ENCODE assay signal across 19 cellular contexts in the genomic region with DNA sequence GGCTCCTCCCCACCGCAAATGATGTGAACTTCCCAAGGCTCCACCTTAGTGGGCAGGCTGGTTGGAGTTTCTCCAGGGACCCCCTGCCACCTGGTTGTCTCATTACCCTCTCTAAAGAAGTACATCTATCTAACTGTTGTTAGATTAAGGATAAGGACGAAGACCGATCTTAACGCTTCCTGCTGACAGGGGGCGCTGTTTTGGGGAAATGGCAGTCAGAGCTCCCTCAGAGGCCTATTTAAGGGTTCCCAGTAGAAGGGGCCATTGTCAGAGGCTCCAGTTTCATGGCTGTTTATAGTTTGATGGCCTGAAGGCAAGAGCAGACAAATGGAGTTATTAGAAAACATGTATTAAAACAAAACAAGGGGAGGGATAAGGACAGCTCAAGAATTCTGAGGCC.
"Had no signal": no experiment of that assay in that cellular context is flagged by ENCODE, and none has a peak within 500 bp of the region (broad histone marks: within the 10 kb centered on the region; RNA-seq: fewer than 3 reads in every experiment).

No MANE protein-coding gene starts in this region.

- H3K4me3 Mint-ChIP-seq: activated CD8-positive, alpha-beta T cell treated with anti-CD3 and anti-CD28 coated beads, Interleukin-2, amount 10 ng/mL, durations not matched to agents 7 days and 5 days; activated naive CD4-positive, alpha-beta T cell treated with anti-CD3 and anti-CD28 coated beads, Interleukin-2, amount 50 U/mL, for 24 hours; activated T-cell treated with anti-CD3 and anti-CD28 coated beads, Interleukin-2, amount 50 U/mL, for 24 hours; dendritic cell treated with granulocyte-macrophage colony-stimulating factor and Interleukin-4, amounts not matched to agents 40 ng/mL and 50 ng/mL, for 4 days; immature natural killer cell; nephron progenitor cell; T-helper 17 cell had no signal

- H3K4me1 Mint-ChIP-seq: activated naive CD4-positive, alpha-beta T cell treated with anti-CD3 and anti-CD28 coated beads, Interleukin-2, amount 50 U/mL, for 24 hours; immature natural killer cell; nephron progenitor cell; T-helper 17 cell had no signal

- H3K36me3 Mint-ChIP-seq: activated naive CD4-positive, alpha-beta T cell treated with anti-CD3 and anti-CD28 coated beads, Interleukin-2, amount 50 U/mL, for 24 hours; immature natural killer cell had no signal

- H3K27me3 Mint-ChIP-seq: activated naive CD4-positive, alpha-beta T cell treated with anti-CD3 and anti-CD28 coated beads, Interleukin-2, amount 50 U/mL, for 24 hours; activated T-cell treated with anti-CD3 and anti-CD28 coated beads, Interleukin-2, amount 50 U/mL, for 24 hours; dendritic cell treated with granulocyte-macrophage colony-stimulating factor and Interleukin-4, amounts not matched to agents 40 ng/mL and 50 ng/mL, for 4 days; T-helper 17 cell had no signal

- H3K27ac Mint-ChIP-seq: activated CD8-positive, alpha-beta T cell treated with anti-CD3 and anti-CD28 coated beads, Interleukin-2, amount 10 ng/mL, durations not matched to agents 7 days and 5 days; activated naive CD4-positive, alpha-beta T cell treated with anti-CD3 and anti-CD28 coated beads, Interleukin-2, amount 50 U/mL, for 24 hours; activated T-cell treated with anti-CD3 and anti-CD28 coated beads, Interleukin-2, amount 50 U/mL, for 24 hours; activated T-helper 2 cell treated with anti-CD3 and anti-CD28 coated beads, Interferon-gamma antibody, Interleukin-2, Interleukin-4, amounts not matched to agents 10 μg/mL and 5 μg/mL and 100 μg/mL, durations not matched to agents 14 hours and 24 hours and 36 hours; dendritic cell treated with granulocyte-macrophage colony-stimulating factor and Interleukin-4, amounts not matched to agents 40 ng/mL and 50 ng/mL, for 4 days; immature natural killer cell; nephron progenitor cell; T-helper 17 cell had no signal

- H3K27me3 ChIP-seq: cardiac muscle cell, tibial nerve had no signal

- ATAC-seq: activated CD8-positive, alpha-beta T cell treated with anti-CD3 and anti-CD28 coated beads, Interleukin-2, amount 10 ng/mL, durations not matched to agents 7 days and 5 days; T-helper 17 cell had no signal

- H3K4me3 ChIP-seq: cardiac muscle cell, left ventricle myocardium inferior, tibial nerve had no signal

- H3K4me1 ChIP-seq: left ventricle myocardium inferior, tibial nerve had no signal

- DNase-seq: activated CD4-positive, alpha-beta T cell treated with anti-CD3 and anti-CD28 coated beads for 4 hours; activated CD8-positive, alpha-beta T cell treated with anti-CD3 and anti-CD28 coated beads, Interleukin-2, amount 10 ng/mL, durations not matched to agents 7 days and 5 days; activated T-cell treated with anti-CD3 and anti-CD28 coated beads, Interleukin-2, amount 50 U/mL, for 24 hours; effector memory CD4-positive, alpha-beta T cell; foreskin fibroblast; hypothalamus; immature natural killer cell; kidney glomerular epithelial cell; left ventricle myocardium inferior; mammary epithelial cell; nephron progenitor cell; stimulated activated naive CD4-positive, alpha-beta T cell treated with Interleukin-2 at 50 U/mL for 16 hours; T-helper 17 cell had no signal

- H3K36me3 ChIP-seq: cardiac muscle cell, left ventricle myocardium inferior, tibial nerve had no signal

- H3K9me3 ChIP-seq: tibial nerve had no signal

- H3K27ac ChIP-seq: cardiac muscle cell, left ventricle myocardium inferior, tibial nerve, VCaP had no signal

- H3K9me3 Mint-ChIP-seq: activated naive CD4-positive, alpha-beta T cell treated with anti-CD3 and anti-CD28 coated beads, Interleukin-2, amount 50 U/mL, for 24 hours; activated T-cell treated with anti-CD3 and anti-CD28 coated beads, Interleukin-2, amount 50 U/mL, for 24 hours; activated T-helper 2 cell treated with anti-CD3 and anti-CD28 coated beads, Interferon-gamma antibody, Interleukin-2, Interleukin-4, amounts not matched to agents 10 μg/mL and 5 μg/mL and 100 μg/mL, durations not matched to agents 14 hours and 24 hours and 36 hours; nephron progenitor cell had no signal
